In the genomic region with DNA sequence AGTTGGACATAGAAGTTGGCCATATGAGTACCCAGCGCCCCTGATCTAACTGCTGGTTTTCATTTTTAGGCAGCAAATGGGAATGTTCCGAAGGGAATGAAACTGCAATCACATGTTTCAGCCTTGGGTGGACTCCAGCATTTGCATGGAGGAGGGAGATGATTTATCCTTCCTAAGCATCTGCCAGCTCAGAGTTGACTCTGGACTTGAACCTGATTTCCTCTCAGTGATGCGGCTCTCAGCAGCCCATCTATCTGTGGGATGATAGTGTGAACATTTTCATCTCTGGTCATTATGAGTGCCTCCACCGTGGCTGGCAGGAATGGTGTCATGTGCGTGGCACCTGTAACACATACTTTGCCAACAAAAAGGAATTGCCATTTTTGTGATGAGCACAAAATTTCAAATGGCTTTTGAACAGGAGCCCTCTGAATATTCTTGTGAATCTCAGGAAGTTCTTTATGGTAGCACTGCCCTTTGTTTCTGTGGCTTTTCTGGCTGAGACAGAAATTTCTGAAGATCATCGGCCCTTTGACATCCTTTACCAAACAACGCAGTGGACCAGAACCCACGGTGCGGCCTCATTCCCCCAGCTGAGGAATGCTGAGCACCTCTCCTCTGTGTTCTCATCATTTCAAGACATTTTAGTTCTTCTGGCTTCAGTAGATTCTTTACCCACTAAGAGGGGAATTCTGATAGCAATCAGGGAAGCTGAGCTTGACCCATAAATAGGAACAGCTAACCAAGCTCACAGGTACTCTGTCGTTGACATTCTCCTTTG, we compare ENCODE assay signal across 18 cellular contexts. TPM values are rescaled to one million over a fixed set of nuclear protein-coding genes. Genes with fewer than 3 reads are reported as not detected.
A peak's percentile ranks its signal among the peaks of the same experiment; 100 is the strongest.
DNase-seq lines count a peak whose midpoint lies in the region; ATAC-seq and TF ChIP-seq lines count a peak whose summit lies in the region.
"Had no signal": no experiment of that assay in that cellular context is flagged by ENCODE, and none has a peak within 500 bp of the region (broad histone marks: within the 10 kb centered on the region; RNA-seq: fewer than 3 reads in every experiment).

No MANE protein-coding gene starts in this region.

- ATAC-seq in HG03354 (IDR thresholded peaks at IDR 0.05; ENCODE audit: poor library complexity, severe bottlenecking, unreplicated experiment) = no peak
- ATAC-seq: A549; activated CD4-positive, alpha-beta T cell treated with anti-CD3 and anti-CD28 coated beads for 36 hours; naive thymus-derived CD8-positive, alpha-beta T cell had no signal

- H3K27me3 Mint-ChIP-seq in brain = peaks cover 4% of the 10 kb centered on the region
- H3K27me3 Mint-ChIP-seq: activated CD4-positive, alpha-beta T cell treated with anti-CD3 and anti-CD28 coated beads for 36 hours; naive thymus-derived CD8-positive, alpha-beta T cell had no signal

- H3K27ac ChIP-seq in cardiac muscle cell (peak overlapping the region; percentile 88), thyroid gland (peak overlapping the region; percentile 72 to 82 (median 80))
- H3K27ac ChIP-seq: A549, thoracic aorta had no signal

- H3K4me1 Mint-ChIP-seq in brain = peaks cover 43% of the 10 kb centered on the region
- H3K4me1 Mint-ChIP-seq: activated CD4-positive, alpha-beta T cell treated with anti-CD3 and anti-CD28 coated beads for 36 hours had no signal

- H3K9me3 ChIP-seq in cardiac muscle cell (ENCODE audit: low read depth) (no peaks in the 10 kb centered on the region), thyroid gland (no peaks in the 10 kb centered on the region)
- H3K9me3 ChIP-seq: A549, Caco-2, thoracic aorta had no signal

- H3K36me3 Mint-ChIP-seq in brain = peaks cover 48% of the 10 kb centered on the region

- no peak for TF ChIP-seq POLR2A in thyroid gland (IDR thresholded peaks at IDR 0.05)

- no peak overlapping the region for H3K4me3 Mint-ChIP-seq in brain
- H3K4me3 Mint-ChIP-seq: activated CD4-positive, alpha-beta T cell treated with anti-CD3 and anti-CD28 coated beads for 36 hours; naive thymus-derived CD8-positive, alpha-beta T cell had no signal

- TF ChIP-seq CTCF in cardiac muscle cell (IDR thresholded peaks at IDR 0.05; ENCODE audit: low read depth, low read length) (no peak), brain (conservative IDR thresholded peaks at IDR 0.05) (no peak), thyroid gland (IDR thresholded peaks at IDR 0.05) (no peak)

- DNase-seq in cardiac muscle cell (ENCODE audit: low read depth in 1 of 2, low spot score in 1 of 2) = peak in 1 of 2 donors; percentile 30
- no peak for DNase-seq in cardiac septum (ENCODE audit: low spot score)
- peak; percentile 33 for DNase-seq in iris pigment epithelial cell (ENCODE audit: low read depth)
- DNase-seq in thyroid gland = peak; percentile 80 to 81
- no peak for DNase-seq in NCI-H128 (lab: John Stamatoyannopoulos, UW; ENCODE audit: unreplicated experiment)
- DNase-seq in cerebellum (ENCODE audit: low spot score) = no peak
- DNase-seq: activated CD4-positive, alpha-beta T cell treated with anti-CD3 and anti-CD28 coated beads for 36 hours; activated T-cell treated with anti-CD3 and anti-CD28 coated beads, Interleukin-2, amount 50 U/mL, for 48 hours; Caco-2; effector CD4-positive, alpha-beta T cell; naive thymus-derived CD8-positive, alpha-beta T cell; NCI-H1092 treated with DMSO at 0.1 percent for 48 hours; OCI-M1 had no signal

- intact Hi-C loops in cardiac septum (cut with DNase I) = no loop called here
- intact Hi-C loops in thyroid gland (cut with DNase I) = no loop called here

- H3K9me3 Mint-ChIP-seq in brain = no peaks in the 10 kb centered on the region
- H3K9me3 Mint-ChIP-seq: naive thymus-derived CD8-positive, alpha-beta T cell had no signal

- no peaks in the 10 kb centered on the region for H3K27me3 ChIP-seq in cardiac muscle cell
- no peaks in the 10 kb centered on the region for H3K27me3 ChIP-seq in thyroid gland

- H3K27ac Mint-ChIP-seq in brain = peak overlapping the region in 3 of 5 experiments; percentile 23 to 76 (median 49)
- H3K27ac Mint-ChIP-seq: activated CD4-positive, alpha-beta T cell treated with anti-CD3 and anti-CD28 coated beads for 36 hours; naive thymus-derived CD8-positive, alpha-beta T cell had no signal

- 42 to 49% methylated on average over 10 of the region's 10 CpGs for WGBS in thyroid gland, 2 donors

- H3K4me3 ChIP-seq in cardiac muscle cell (no peak overlapping the region), thyroid gland (replicated peaks in 1 of 3) (no peak overlapping the region)
- H3K4me3 ChIP-seq: A549, smooth muscle cell, thoracic aorta had no signal

- H3K36me3 ChIP-seq in cardiac muscle cell = peaks cover 2% of the 10 kb centered on the region
- H3K36me3 ChIP-seq in thyroid gland = peaks cover 2 to 4% of the 10 kb centered on the region in 2 donors

- H3K4me1 ChIP-seq in cardiac muscle cell (ENCODE audit: low read depth) (peaks cover 40% of the 10 kb centered on the region), thyroid gland (peaks cover 31 to 37% of the 10 kb centered on the region in 2 donors)
- H3K4me1 ChIP-seq: A549, Caco-2 had no signal

RNA-seq across cellular contexts. Expression of a gene that starts 28.5 kb away (rescaled TPM):
- 69.5 and 115 TPM in 2 replicates for total RNA-seq in cardiac muscle cell
- 82.0 and 116 TPM in 2 replicates for polyA plus RNA-seq in cardiac muscle cell
- 36.8 TPM for total RNA-seq in cardiac septum
- 38.9 TPM for polyA plus RNA-seq in brain (ENCODE audit: insufficient read depth, low read depth, low replicate concordance)
- total RNA-seq in thyroid gland = 10 to 100 TPM; 71.7 to 83.9 (median 77.8) TPM
- total RNA-seq in cerebellum = 56.0 TPM

RNA-seq across cellular contexts. Expression of a gene that starts 56.6 kb away (rescaled TPM):
- 0.30 and 0.70 TPM in 2 replicates for total RNA-seq in cardiac muscle cell
- polyA plus RNA-seq in cardiac muscle cell = 0.55 and 0.86 TPM in 2 replicates
- total RNA-seq in cardiac septum = not detected
- 0.17 TPM for polyA plus RNA-seq in brain (ENCODE audit: insufficient read depth, low read depth, low replicate concordance)
- total RNA-seq in thyroid gland = not detected
- total RNA-seq in cerebellum = not detected
- total RNA-seq: smooth muscle cell, thoracic aorta had no signal
- polyA plus RNA-seq: smooth muscle cell had no signal

Comparison
In these comparisons a context has a peak if more than half of its experiments do, and no peak if none do; other contexts are left out.
1. DNase-seq: peak in iris pigment epithelial cell (single experiment) and thyroid gland (2 of 2); none in cardiac septum (single experiment), NCI-H128 (single experiment) and cerebellum (single experiment).